Comparison of ENCODE assay signal across 29 cellular contexts in the genomic region with DNA sequence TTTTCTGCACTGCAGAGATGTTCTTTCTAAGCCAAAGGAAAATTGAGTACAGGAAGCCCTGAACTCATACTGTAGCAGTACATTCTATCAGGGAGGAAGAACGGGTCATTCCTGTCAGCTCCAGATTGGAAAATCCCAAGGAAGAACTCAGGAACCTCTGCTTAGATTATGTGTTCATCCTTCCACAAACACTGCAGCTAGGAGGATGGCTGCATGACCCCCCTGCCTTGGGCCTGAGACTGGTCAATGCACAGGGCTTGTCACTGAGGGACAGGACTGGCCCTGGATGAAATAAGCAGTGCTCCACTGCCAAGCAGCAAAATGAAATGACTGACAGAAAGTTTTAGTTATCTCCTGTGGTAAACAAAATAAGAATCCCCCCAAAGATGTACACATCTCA.
"Had no signal": no experiment of that assay in that cellular context is flagged by ENCODE, and none has a peak within 500 bp of the region (broad histone marks: within the 10 kb centered on the region; RNA-seq: fewer than 3 reads in every experiment).

No MANE protein-coding gene starts in this region.

- H3K36me3 ChIP-seq: neutrophil, pancreas, prostate gland, right atrium auricular region, spleen, suprapubic skin, tibial artery, transverse colon, upper lobe of right lung, uterus had no signal

- H3K27ac ChIP-seq: neutrophil, pancreas, prostate gland, right atrium auricular region, skin epidermis, spleen, suprapubic skin, testis, tibial artery, transverse colon, upper lobe of right lung, uterus had no signal

- H3K4me1 ChIP-seq: pancreas, prostate gland, right atrium auricular region, spleen, suprapubic skin, testis, tibial artery, transverse colon, upper lobe of right lung, uterus had no signal

- H3K4me2 ChIP-seq: smooth muscle cell had no signal

- H3K9me3 ChIP-seq: neutrophil, pancreas, prostate gland, right atrium auricular region, spleen, suprapubic skin, testis, tibial artery, transverse colon, upper lobe of right lung, uterus had no signal

- FAIRE-seq: pancreas had no signal

- H3K4me3 ChIP-seq: pancreas, prostate gland, right atrium auricular region, skin epidermis, smooth muscle cell, spleen, suprapubic skin, testis, tibial artery, transverse colon, upper lobe of right lung, uterus had no signal

- ATAC-seq: naive thymus-derived CD8-positive, alpha-beta T cell; natural killer cell treated with Interleukin-12 subunit alpha and Interleukin-12 subunit beta and Interleukin-15 and Interleukin-18, amount 100 ng/mL, for 72 hours; pancreas; sciatic nerve; stimulated activated memory B cell treated with anti-CD40 and anti-IgM and Interleukin-4, amounts not matched to agents 10 μg/mL and 1 μg/mL and 100 μg/mL, for 72 hours; stimulated activated naive CD8-positive, alpha-beta T cell treated with anti-CD3 and anti-CD28 coated beads, Interleukin-15, amount 100 ng/mL, for 72 hours; stimulated activated naive CD8-positive, alpha-beta T cell treated with anti-CD3 and anti-CD28 coated beads, Interleukin-15, Interleukin-2, amounts not matched to agents 100 U/mL and 50 U/mL, for 24 hours; upper lobe of right lung had no signal

- DNase-seq: naive thymus-derived CD8-positive, alpha-beta T cell; nephron progenitor cell; nucleus accumbens; pancreas; retina; spleen; stimulated activated CD4-positive, alpha-beta T cell treated with anti-CD3 and anti-CD28 coated beads, Interleukin-12 subunit alpha, Interleukin-12 subunit beta, amount 100 ng/mL, for 4 hours; stimulated activated CD4-positive, alpha-beta T cell treated with anti-CD3 and anti-CD28 coated beads, Interleukin-1b, Interleukin-23, amount 100 ng/mL, for 48 hours; stimulated activated CD4-positive, alpha-beta T cell treated with anti-CD3 and anti-CD28 coated beads, Interleukin-4, amount 100 ng/mL, for 1 hour; stimulated activated CD4-positive, alpha-beta T cell treated with anti-CD3 and anti-CD28 coated beads, Interleukin-4, amount 100 ng/mL, for 4 hours; stimulated activated CD8-positive, alpha-beta memory T cell treated with anti-CD3 and anti-CD28 coated beads, Interleukin-4, amount 100 ng/mL, for 48 hours; stimulated activated naive CD4-positive, alpha-beta T cell; stimulated activated naive CD8-positive, alpha-beta T cell treated with anti-CD3 and anti-CD28 coated beads, Interleukin-15, amount 100 ng/mL, for 72 hours; stimulated activated naive CD8-positive, alpha-beta T cell treated with anti-CD3 and anti-CD28 coated beads, Interleukin-15, Interleukin-2, amounts not matched to agents 100 U/mL and 50 U/mL, for 24 hours; substantia nigra; testis; tibial artery; transverse colon; upper lobe of right lung; uterus had no signal

- H3K27me3 ChIP-seq: neutrophil, pancreas, right atrium auricular region, spleen, suprapubic skin, testis, tibial artery, transverse colon, upper lobe of right lung, uterus had no signal
